In the genomic region with DNA sequence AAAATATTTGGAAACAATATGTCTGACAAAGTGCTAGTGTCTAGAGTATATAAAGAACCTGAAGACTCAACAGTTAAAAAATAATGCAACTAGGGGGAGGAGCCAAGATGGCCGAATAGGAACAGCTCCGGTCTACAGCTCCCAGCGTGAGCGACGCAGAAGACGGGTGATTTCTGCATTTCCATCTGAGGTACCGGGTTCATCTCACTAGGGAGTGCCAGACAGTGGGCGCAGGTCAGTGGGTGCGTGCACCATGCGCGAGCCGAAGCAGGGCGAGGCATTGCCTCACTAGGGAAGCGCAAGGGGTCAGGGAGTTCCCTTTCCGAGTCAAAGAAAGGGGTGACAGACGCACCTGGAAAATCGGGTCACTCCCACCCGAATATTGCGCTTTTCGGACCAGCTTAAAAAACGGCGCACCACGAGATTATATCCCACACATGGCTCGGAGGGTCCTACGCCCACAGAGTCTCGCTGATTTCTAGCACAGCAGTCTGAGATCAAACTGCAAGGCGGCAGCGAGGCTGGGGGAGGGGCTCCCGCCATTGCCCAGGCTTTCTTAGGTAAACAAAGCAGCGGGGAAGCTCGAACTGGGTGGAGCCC, we compare ENCODE assay signal across 1 cellular context.
TF ChIP-seq lines count a peak whose summit lies in the region.
"Not testable (repeated sequence)": the region's sequence is repeated elsewhere in the genome, so short reads cannot be mapped to it uniquely, and the experiment has no call there.

No MANE protein-coding gene starts in this region.

TF ChIP-seq in K562, 482 proteins besides CTCF, POLR2A, EP300 and RAD21 (continued from another document and continues in another):
- TF ChIP-seq MAZ (CRISPR knock-in tag; conservative IDR thresholded peaks at IDR 0.05 in 1 of 2, IDR thresholded peaks at IDR 0.05 in 1 of 2) (peak in 1 of 2 experiments; percentile 54; a peak in 1 of 4 replicates), DMBX1 (CRISPR knock-in tag; IDR thresholded peaks at IDR 0.05; ENCODE audit: borderline replicate concordance) (peak; percentile 39; the same call in 1 of the 2 replicates), NRF1 (conservative IDR thresholded peaks at IDR 0.05 in 1 of 2, IDR thresholded peaks at IDR 0.05 in 1 of 2) (peak; percentile 62 to 69), PHF20 (IDR thresholded peaks at IDR 0.05; ENCODE audit: partially characterized antibody) (peak; percentile 24), HDAC1 (IDR thresholded peaks at IDR 0.05) (peak in 1 of 2 experiments; percentile 57; a peak in 2 of 4 replicates), RBFOX2 (IDR thresholded peaks at IDR 0.05; ENCODE audit: low read depth, low read length) (peak; percentile 46; the same call in 1 of the 2 replicates), NCOR1 (IDR thresholded peaks at IDR 0.05) (peak; percentile 36), PHF8 (IDR thresholded peaks at IDR 0.05; ENCODE audit: borderline replicate concordance, low read length) (peak; percentile 28; the same call in 1 of the 2 replicates), EHMT2 (IDR thresholded peaks at IDR 0.05) (peak; percentile 63; the same call in 1 of the 2 replicates), SOX6 (IDR thresholded peaks at IDR 0.05) (peak; percentile 71), FOXA3 (CRISPR knock-in tag; conservative IDR thresholded peaks at IDR 0.05 in 1 of 2, IDR thresholded peaks at IDR 0.05 in 1 of 2) (peak; percentile 95 to 97), NFRKB (IDR thresholded peaks at IDR 0.05; ENCODE audit: low read depth) (peak; percentile 96), NBN (IDR thresholded peaks at IDR 0.05; ENCODE audit: low read depth) (peak; percentile 37; the same call in 1 of the 2 replicates), MYC (CRISPR knock-in tag; IDR thresholded peaks at IDR 0.05; ENCODE audit: borderline replicate concordance, low read depth) (0 out of 2 replicates have a peak, but pooled peaks have one; percentile 61), EGR1 (conservative IDR thresholded peaks at IDR 0.05) (0 out of 2 replicates have a peak, but pooled peaks have one; percentile 26), SMARCA4 (IDR thresholded peaks at IDR 0.05) (peak; percentile 40; the same call in 1 of the 2 replicates), CEBPG (tag; conservative IDR thresholded peaks at IDR 0.05 in 1 of 2, IDR thresholded peaks at IDR 0.05 in 1 of 2) (peak in 1 of 2 experiments; percentile 69; a peak in 2 of 4 replicates), TOE1 (IDR thresholded peaks at IDR 0.05; ENCODE audit: borderline replicate concordance) (peak; percentile 44; the same call in 1 of the 2 replicates), E2F3 (CRISPR knock-in tag; IDR thresholded peaks at IDR 0.05) (peak; percentile 49; the same call in 1 of the 2 replicates), TAF9B (IDR thresholded peaks at IDR 0.05; ENCODE audit: partially characterized antibody) (peak; percentile 73), BRD9 (IDR thresholded peaks at IDR 0.05; ENCODE audit: low read depth, partially characterized antibody) (peak; percentile 73), CTBP1 (IDR thresholded peaks at IDR 0.05; ENCODE audit: borderline replicate concordance) (peak; percentile 56; the same call in 1 of the 2 replicates), HNRNPLL (IDR thresholded peaks at IDR 0.05; ENCODE audit: low read depth, low read length, poor library complexity, severe bottlenecking) (peak; percentile 23), TAF7 (tag; IDR thresholded peaks at IDR 0.05) (peak; percentile 66; the same call in 1 of the 2 replicates), SMARCE1 (IDR thresholded peaks at IDR 0.05) (0 out of 2 replicates have a peak, but pooled peaks have one; percentile 64), ZEB2 (IDR thresholded peaks at IDR 0.05) (0 out of 2 replicates have a peak, but pooled peaks have one; percentile 20), EP400 (IDR thresholded peaks at IDR 0.05) (peak; percentile 78), HDAC3 (IDR thresholded peaks at IDR 0.05; ENCODE audit: borderline replicate concordance, partially characterized antibody) (peak; percentile 20), CEBPB (tag; IDR thresholded peaks at IDR 0.05) (peak; percentile 64), ATF7 (IDR thresholded peaks at IDR 0.05) (peak; percentile 45; the same call in 1 of the 2 replicates), HDAC2 (IDR thresholded peaks at IDR 0.05) (peak; percentile 80), NCOA1 (IDR thresholded peaks at IDR 0.05; ENCODE audit: low read depth) (0 out of 2 replicates have a peak, but pooled peaks have one; percentile 35), FOXK2 (conservative IDR thresholded peaks at IDR 0.05 in 1 of 2, IDR thresholded peaks at IDR 0.05 in 1 of 2; ENCODE audit: low read depth in 2 of 2) (peak; percentile 89 to 92)
- TF ChIP-seq, protein P1, sequence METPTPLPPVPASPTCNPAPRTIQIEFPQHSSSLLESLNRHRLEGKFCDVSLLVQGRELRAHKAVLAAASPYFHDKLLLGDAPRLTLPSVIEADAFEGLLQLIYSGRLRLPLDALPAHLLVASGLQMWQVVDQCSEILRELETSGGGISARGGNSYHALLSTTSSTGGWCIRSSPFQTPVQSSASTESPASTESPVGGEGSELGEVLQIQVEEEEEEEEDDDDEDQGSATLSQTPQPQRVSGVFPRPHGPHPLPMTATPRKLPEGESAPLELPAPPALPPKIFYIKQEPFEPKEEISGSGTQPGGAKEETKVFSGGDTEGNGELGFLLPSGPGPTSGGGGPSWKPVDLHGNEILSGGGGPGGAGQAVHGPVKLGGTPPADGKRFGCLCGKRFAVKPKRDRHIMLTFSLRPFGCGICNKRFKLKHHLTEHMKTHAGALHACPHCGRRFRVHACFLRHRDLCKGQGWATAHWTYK (CRISPR knock-in tag; IDR thresholded peaks at IDR 0.05): 0 out of 2 replicates have a peak, but pooled peaks have one; percentile 41
- TF ChIP-seq, protein P2, sequence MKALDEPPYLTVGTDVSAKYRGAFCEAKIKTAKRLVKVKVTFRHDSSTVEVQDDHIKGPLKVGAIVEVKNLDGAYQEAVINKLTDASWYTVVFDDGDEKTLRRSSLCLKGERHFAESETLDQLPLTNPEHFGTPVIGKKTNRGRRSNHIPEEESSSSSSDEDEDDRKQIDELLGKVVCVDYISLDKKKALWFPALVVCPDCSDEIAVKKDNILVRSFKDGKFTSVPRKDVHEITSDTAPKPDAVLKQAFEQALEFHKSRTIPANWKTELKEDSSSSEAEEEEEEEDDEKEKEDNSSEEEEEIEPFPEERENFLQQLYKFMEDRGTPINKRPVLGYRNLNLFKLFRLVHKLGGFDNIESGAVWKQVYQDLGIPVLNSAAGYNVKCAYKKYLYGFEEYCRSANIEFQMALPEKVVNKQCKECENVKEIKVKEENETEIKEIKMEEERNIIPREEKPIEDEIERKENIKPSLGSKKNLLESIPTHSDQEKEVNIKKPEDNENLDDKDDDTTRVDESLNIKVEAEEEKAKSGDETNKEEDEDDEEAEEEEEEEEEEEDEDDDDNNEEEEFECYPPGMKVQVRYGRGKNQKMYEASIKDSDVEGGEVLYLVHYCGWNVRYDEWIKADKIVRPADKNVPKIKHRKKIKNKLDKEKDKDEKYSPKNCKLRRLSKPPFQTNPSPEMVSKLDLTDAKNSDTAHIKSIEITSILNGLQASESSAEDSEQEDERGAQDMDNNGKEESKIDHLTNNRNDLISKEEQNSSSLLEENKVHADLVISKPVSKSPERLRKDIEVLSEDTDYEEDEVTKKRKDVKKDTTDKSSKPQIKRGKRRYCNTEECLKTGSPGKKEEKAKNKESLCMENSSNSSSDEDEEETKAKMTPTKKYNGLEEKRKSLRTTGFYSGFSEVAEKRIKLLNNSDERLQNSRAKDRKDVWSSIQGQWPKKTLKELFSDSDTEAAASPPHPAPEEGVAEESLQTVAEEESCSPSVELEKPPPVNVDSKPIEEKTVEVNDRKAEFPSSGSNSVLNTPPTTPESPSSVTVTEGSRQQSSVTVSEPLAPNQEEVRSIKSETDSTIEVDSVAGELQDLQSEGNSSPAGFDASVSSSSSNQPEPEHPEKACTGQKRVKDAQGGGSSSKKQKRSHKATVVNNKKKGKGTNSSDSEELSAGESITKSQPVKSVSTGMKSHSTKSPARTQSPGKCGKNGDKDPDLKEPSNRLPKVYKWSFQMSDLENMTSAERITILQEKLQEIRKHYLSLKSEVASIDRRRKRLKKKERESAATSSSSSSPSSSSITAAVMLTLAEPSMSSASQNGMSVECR (CRISPR knock-in tag; IDR thresholded peaks at IDR 0.05): 0 out of 2 replicates have a peak, but pooled peaks have one; percentile 36
- TF ChIP-seq MYC (IDR thresholded peaks at IDR 0.05; ENCODE audit: low read depth, low read length); CEBPG (CRISPR knock-in tag; IDR thresholded peaks at IDR 0.05); TOE1 (CRISPR knock-in tag; IDR thresholded peaks at IDR 0.05; ENCODE audit: borderline replicate concordance, low read depth): not testable (repeated sequence)
- TF ChIP-seq, protein P3, sequence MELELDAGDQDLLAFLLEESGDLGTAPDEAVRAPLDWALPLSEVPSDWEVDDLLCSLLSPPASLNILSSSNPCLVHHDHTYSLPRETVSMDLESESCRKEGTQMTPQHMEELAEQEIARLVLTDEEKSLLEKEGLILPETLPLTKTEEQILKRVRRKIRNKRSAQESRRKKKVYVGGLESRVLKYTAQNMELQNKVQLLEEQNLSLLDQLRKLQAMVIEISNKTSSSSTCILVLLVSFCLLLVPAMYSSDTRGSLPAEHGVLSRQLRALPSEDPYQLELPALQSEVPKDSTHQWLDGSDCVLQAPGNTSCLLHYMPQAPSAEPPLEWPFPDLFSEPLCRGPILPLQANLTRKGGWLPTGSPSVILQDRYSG (tag; conservative IDR thresholded peaks at IDR 0.05; ENCODE audit: low read depth): 0 out of 2 replicates have a peak, but pooled peaks have one; percentile 28
- TF ChIP-seq, protein P4, sequence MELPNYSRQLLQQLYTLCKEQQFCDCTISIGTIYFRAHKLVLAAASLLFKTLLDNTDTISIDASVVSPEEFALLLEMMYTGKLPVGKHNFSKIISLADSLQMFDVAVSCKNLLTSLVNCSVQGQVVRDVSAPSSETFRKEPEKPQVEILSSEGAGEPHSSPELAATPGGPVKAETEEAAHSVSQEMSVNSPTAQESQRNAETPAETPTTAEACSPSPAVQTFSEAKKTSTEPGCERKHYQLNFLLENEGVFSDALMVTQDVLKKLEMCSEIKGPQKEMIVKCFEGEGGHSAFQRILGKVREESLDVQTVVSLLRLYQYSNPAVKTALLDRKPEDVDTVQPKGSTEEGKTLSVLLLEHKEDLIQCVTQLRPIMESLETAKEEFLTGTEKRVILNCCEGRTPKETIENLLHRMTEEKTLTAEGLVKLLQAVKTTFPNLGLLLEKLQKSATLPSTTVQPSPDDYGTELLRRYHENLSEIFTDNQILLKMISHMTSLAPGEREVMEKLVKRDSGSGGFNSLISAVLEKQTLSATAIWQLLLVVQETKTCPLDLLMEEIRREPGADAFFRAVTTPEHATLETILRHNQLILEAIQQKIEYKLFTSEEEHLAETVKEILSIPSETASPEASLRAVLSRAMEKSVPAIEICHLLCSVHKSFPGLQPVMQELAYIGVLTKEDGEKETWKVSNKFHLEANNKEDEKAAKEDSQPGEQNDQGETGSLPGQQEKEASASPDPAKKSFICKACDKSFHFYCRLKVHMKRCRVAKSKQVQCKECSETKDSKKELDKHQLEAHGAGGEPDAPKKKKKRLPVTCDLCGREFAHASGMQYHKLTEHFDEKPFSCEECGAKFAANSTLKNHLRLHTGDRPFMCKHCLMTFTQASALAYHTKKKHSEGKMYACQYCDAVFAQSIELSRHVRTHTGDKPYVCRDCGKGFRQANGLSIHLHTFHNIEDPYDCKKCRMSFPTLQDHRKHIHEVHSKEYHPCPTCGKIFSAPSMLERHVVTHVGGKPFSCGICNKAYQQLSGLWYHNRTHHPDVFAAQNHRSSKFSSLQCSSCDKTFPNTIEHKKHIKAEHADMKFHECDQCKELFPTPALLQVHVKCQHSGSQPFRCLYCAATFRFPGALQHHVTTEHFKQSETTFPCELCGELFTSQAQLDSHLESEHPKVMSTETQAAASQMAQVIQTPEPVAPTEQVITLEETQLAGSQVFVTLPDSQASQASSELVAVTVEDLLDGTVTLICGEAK (IDR thresholded peaks at IDR 0.05): 0 out of 2 replicates have a peak, but pooled peaks have one; percentile 1
- TF ChIP-seq, protein P4 (CRISPR knock-in tag; IDR thresholded peaks at IDR 0.05): not testable (repeated sequence)
- TF ChIP-seq, protein P5, sequence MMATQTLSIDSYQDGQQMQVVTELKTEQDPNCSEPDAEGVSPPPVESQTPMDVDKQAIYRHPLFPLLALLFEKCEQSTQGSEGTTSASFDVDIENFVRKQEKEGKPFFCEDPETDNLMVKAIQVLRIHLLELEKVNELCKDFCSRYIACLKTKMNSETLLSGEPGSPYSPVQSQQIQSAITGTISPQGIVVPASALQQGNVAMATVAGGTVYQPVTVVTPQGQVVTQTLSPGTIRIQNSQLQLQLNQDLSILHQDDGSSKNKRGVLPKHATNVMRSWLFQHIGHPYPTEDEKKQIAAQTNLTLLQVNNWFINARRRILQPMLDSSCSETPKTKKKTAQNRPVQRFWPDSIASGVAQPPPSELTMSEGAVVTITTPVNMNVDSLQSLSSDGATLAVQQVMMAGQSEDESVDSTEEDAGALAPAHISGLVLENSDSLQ (IDR thresholded peaks at IDR 0.05): peak; percentile 34; the same call in 1 of the 2 replicates
